16 cellular contexts compared by ENCODE assay signal in genomic region chr2:10564876-10565425, GRCh38.
DNase-seq lines count a peak whose midpoint lies in the region; ATAC-seq, FAIRE-seq and TF ChIP-seq lines count a peak whose summit lies in the region.
"Had no signal": no experiment of that assay in that cellular context is flagged by ENCODE, and none has a peak within 500 bp of the region (broad histone marks: within the 10 kb centered on the region; RNA-seq: fewer than 3 reads in every experiment).

No MANE protein-coding gene starts in this region.

- no peak for FAIRE-seq in K562 (lab: Jason Lieb, UNC)
- FAIRE-seq: A549 had no signal

- H3K4me1 Mint-ChIP-seq in activated CD8-positive, alpha-beta memory T cell treated with anti-CD3 and anti-CD28 coated beads, Interleukin-2, amount 10 ng/mL, durations not matched to agents 7 days and 5 days = peaks cover 12% of the 10 kb centered on the region
- H3K4me1 Mint-ChIP-seq: CD4-positive, alpha-beta memory T cell had no signal

- H3K27me3 Mint-ChIP-seq in activated CD8-positive, alpha-beta memory T cell treated with anti-CD3 and anti-CD28 coated beads, Interleukin-2, amount 10 ng/mL, durations not matched to agents 7 days and 5 days = no peaks in the 10 kb centered on the region
- H3K27me3 Mint-ChIP-seq: CD4-positive, alpha-beta memory T cell had no signal

- H4K20me1 ChIP-seq in K562 (replicated peaks; ENCODE audit: control insufficient read depth, insufficient read depth, low read length) = 0 out of 2 replicates have a peak, but pooled peaks cover 7% of the 10 kb centered on the region

- H3K4me1 ChIP-seq in K562 (replicated peaks in 1 of 2; ENCODE audit: control insufficient read depth in 2 of 2, insufficient read depth in 2 of 2, low read length in 2 of 2) (peaks cover 13 to 17% of the 10 kb centered on the region in 2 experiments), mesenchymal stem cell (ENCODE audit: control insufficient read depth, insufficient read depth, low read depth, low read length) (peaks cover 22% of the 10 kb centered on the region), ascending aorta (no peaks in the 10 kb centered on the region)
- H3K4me1 ChIP-seq: A549 had no signal

- H2BK12ac ChIP-seq in mesenchymal stem cell (ENCODE audit: low read length in 2 of 2) = no peak overlapping the region

- TF ChIP-seq CTCF in K562 (IDR thresholded peaks at IDR 0.05 in 2 of 3, conservative IDR thresholded peaks at IDR 0.05 in 1 of 3; ENCODE audit: insufficient read depth in 2 of 3, low read depth in 1 of 3, low read length in 3 of 3) (no peak), ascending aorta (IDR thresholded peaks at IDR 0.05) (no peak)

- no peak overlapping the region for H2BK5ac ChIP-seq in mesenchymal stem cell (ENCODE audit: low read depth, low read length, poor library complexity, severe bottlenecking)

- H3K9ac ChIP-seq in K562 (ENCODE audit: insufficient read depth in 1 of 2, low read depth in 2 of 2, low read length in 2 of 2) = no peak overlapping the region
- H3K9ac ChIP-seq in mesenchymal stem cell (ENCODE audit: low read length) = no peak overlapping the region

- H3K36me3 ChIP-seq in K562 (ENCODE audit: control insufficient read depth, insufficient read depth, low read length) = peaks cover 18% of the 10 kb centered on the region; the same call in 1 of the 3 replicates
- H3K36me3 ChIP-seq in mesenchymal stem cell (ENCODE audit: control insufficient read depth in 1 of 2, insufficient read depth in 2 of 2, low read depth in 1 of 2, low read length in 2 of 2) = peaks cover 17 to 29% of the 10 kb centered on the region in 2 experiments
- H3K36me3 ChIP-seq in ascending aorta = peaks cover 18 to 27% of the 10 kb centered on the region in 2 donors

- WGBS in K562 (ENCODE audit: insufficient coverage, low coverage, missing lambda C conversion rate) = 81% methylated on average over 6 of the region's 6 CpGs
- 89% methylated on average over 6 of the region's 6 CpGs for WGBS in mesenchymal stem cell

- CTCF ChIA-PET in activated CD8-positive, alpha-beta memory T cell treated with anti-CD3 and anti-CD28 coated beads, Interleukin-2, amount 10 ng/mL, durations not matched to agents 7 days and 5 days (lab: Charles Lee) = interaction anchor here (0.6 kb wide), 1 partner anchor 110 kb away, joined by 3 read pairs; no protein-coding TSS in a partner anchor
- CTCF ChIA-PET in K562 (lab: Yijun Ruan, JAX; ENCODE audit: low intra/inter-chr PET ratio) = no interaction called here

- H2AK5ac ChIP-seq in mesenchymal stem cell (ENCODE audit: low read length, severe bottlenecking) = no peak overlapping the region

- no peaks in the 10 kb centered on the region for H3K79me2 ChIP-seq in K562 (ENCODE audit: control insufficient read depth, insufficient read depth, low read length)

- H3K18ac ChIP-seq in mesenchymal stem cell (ENCODE audit: low read depth in 1 of 2, low read length in 2 of 2) = no peak overlapping the region

- in situ Hi-C loops in K562 (cut with MboI) = no loop called here

- TF ChIP-seq RAD21 in K562 (CRISPR knock-in tag; conservative IDR thresholded peaks at IDR 0.05 in 1 of 2, IDR thresholded peaks at IDR 0.05 in 1 of 2) = no peak

- peaks cover 6% of the 10 kb centered on the region for H3K79me1 ChIP-seq in mesenchymal stem cell (replicated peaks; ENCODE audit: low read length, poor library complexity, severe bottlenecking)

- POLR2A ChIA-PET in K562 (lab: Yijun Ruan, JAX) = interaction anchor here (0.9 to 1.6 kb wide), 3 partner anchors 12 to 118 kb away, joined by 3 to 4 read pairs (median 4); no protein-coding TSS in a partner anchor

- intact Hi-C loops in K562 (cut with micrococcal nuclease) = no loop called here
- intact Hi-C loops in ascending aorta (cut with DNase I) = no loop called here

- H3K27me3 ChIP-seq in K562 (ENCODE audit: control insufficient read depth in 2 of 2, insufficient read depth in 2 of 2, low read length in 2 of 2) = no peaks in the 10 kb centered on the region
- H3K27me3 ChIP-seq in mesenchymal stem cell (ENCODE audit: control insufficient read depth in 1 of 2, insufficient read depth in 1 of 2, low read length in 2 of 2) = no peaks in the 10 kb centered on the region
- H3K27me3 ChIP-seq in ascending aorta = no peaks in the 10 kb centered on the region

- no TSS peak for BruUV-seq in K562 (replicated peaks; lab: Mats Ljungman, UMichigan)

- no peak overlapping the region for H3K23ac ChIP-seq in mesenchymal stem cell (ENCODE audit: low read length in 2 of 2)

- no peak overlapping the region for H4K8ac ChIP-seq in mesenchymal stem cell (ENCODE audit: low read length)

- TF ChIP-seq EP300 in K562 (IDR thresholded peaks at IDR 0.05; ENCODE audit: low read length) = no peak

- H3K4me3 Mint-ChIP-seq in activated CD8-positive, alpha-beta memory T cell treated with anti-CD3 and anti-CD28 coated beads, Interleukin-2, amount 10 ng/mL, durations not matched to agents 7 days and 5 days = no peak overlapping the region
- H3K4me3 Mint-ChIP-seq: CD4-positive, alpha-beta memory T cell; HFFc6 had no signal

- H3K14ac ChIP-seq in mesenchymal stem cell (ENCODE audit: low read length in 2 of 2) = no peak overlapping the region

- no peak overlapping the region for H2BK120ac ChIP-seq in mesenchymal stem cell (ENCODE audit: low read depth, low read length)

- H3K9me1 ChIP-seq in K562 (ENCODE audit: control insufficient read depth, insufficient read depth, low read length) = peaks cover 3% of the 10 kb centered on the region

- H3K4me2 ChIP-seq in K562 (ENCODE audit: insufficient read depth, low read length) = no peak overlapping the region
- no peak overlapping the region for H3K4me2 ChIP-seq in mesenchymal stem cell (ENCODE audit: low read length, poor library complexity, severe bottlenecking)
- H3K4me2 ChIP-seq: A549 had no signal

- H4K91ac ChIP-seq in mesenchymal stem cell (ENCODE audit: low read length) = no peak overlapping the region

- H3K27ac Mint-ChIP-seq in activated CD8-positive, alpha-beta memory T cell treated with anti-CD3 and anti-CD28 coated beads, Interleukin-2, amount 10 ng/mL, durations not matched to agents 7 days and 5 days = no peak overlapping the region
- H3K27ac Mint-ChIP-seq: HFFc6 had no signal

- no peaks in the 10 kb centered on the region for H3K9me3 Mint-ChIP-seq in activated CD8-positive, alpha-beta memory T cell treated with anti-CD3 and anti-CD28 coated beads, Interleukin-2, amount 10 ng/mL, durations not matched to agents 7 days and 5 days (ENCODE audit: low read depth)
- H3K9me3 Mint-ChIP-seq: CD4-positive, alpha-beta memory T cell; HFFc6 had no signal

- H3K4ac ChIP-seq in mesenchymal stem cell (ENCODE audit: low read depth in 1 of 2, low read length in 2 of 2) = no peak overlapping the region

- H3K9me3 ChIP-seq in K562 (replicated peaks; ENCODE audit: control insufficient read depth, insufficient read depth, low read depth, low read length) = no peaks in the 10 kb centered on the region; the same call in 1 of the 2 replicates
- peaks cover 7% of the 10 kb centered on the region for H3K9me3 ChIP-seq in mesenchymal stem cell (ENCODE audit: control insufficient read depth, low read length)
- H3K9me3 ChIP-seq in ascending aorta = no peaks in the 10 kb centered on the region
- H3K9me3 ChIP-seq: A549 had no signal

- H3K4me3 ChIP-seq in K562 = no peak overlapping the region
- H3K4me3 ChIP-seq in mesenchymal stem cell (ENCODE audit: insufficient read depth in 1 of 2, low read depth in 1 of 2, low read length in 2 of 2) = no peak overlapping the region
- no peak overlapping the region for H3K4me3 ChIP-seq in ascending aorta
- H3K4me3 ChIP-seq: A549 had no signal

- peaks cover 2% of the 10 kb centered on the region for H3K36me3 Mint-ChIP-seq in activated CD8-positive, alpha-beta memory T cell treated with anti-CD3 and anti-CD28 coated beads, Interleukin-2, amount 10 ng/mL, durations not matched to agents 7 days and 5 days

- no peak for TF ChIP-seq POLR2A in K562 (conservative IDR thresholded peaks at IDR 0.05)

- no peak for ATAC-seq in activated CD8-positive, alpha-beta memory T cell treated with anti-CD3 and anti-CD28 coated beads, Interleukin-2, amount 10 ng/mL, durations not matched to agents 7 days and 5 days
- ATAC-seq in K562 (no peak), GM18511 (IDR thresholded peaks at IDR 0.05; ENCODE audit: unreplicated experiment) (no peak)
- ATAC-seq: A549, Panc1, Right ventricle myocardium inferior had no signal

- no peak overlapping the region for H2BK15ac ChIP-seq in mesenchymal stem cell (ENCODE audit: low read depth, poor library complexity, severe bottlenecking)

- H2AFZ ChIP-seq in K562 (ENCODE audit: low read depth, low read length) = no peak overlapping the region
- no peak overlapping the region for H2AFZ ChIP-seq in mesenchymal stem cell (ENCODE audit: low read depth, low read length)

- H3K27ac ChIP-seq in K562 (ENCODE audit: extremely low read depth, low read depth, low read length) (no peak overlapping the region), mesenchymal stem cell (ENCODE audit: low read length, poor library complexity, severe bottlenecking) (peak overlapping the region; percentile 21), ascending aorta (no peak overlapping the region)
- H3K27ac ChIP-seq: A549 had no signal

- peak; percentile 26 for DNase-seq in activated CD8-positive, alpha-beta memory T cell treated with anti-CD3 and anti-CD28 coated beads for 24 hours
- no peak for DNase-seq in activated CD8-positive, alpha-beta memory T cell treated with anti-CD3 and anti-CD28 coated beads, Interleukin-2, amount 10 ng/mL, durations not matched to agents 7 days and 5 days
- DNase-seq in K562 (ENCODE audit: extremely low read depth in 1 of 4, low spot score in 3 of 4) = no peak
- no peak for DNase-seq in mesenchymal stem cell
- DNase-seq in ascending aorta (ENCODE audit: low spot score in 2 of 2) = no peak
- no peak for DNase-seq in activated T-cell treated with anti-CD3 and anti-CD28 coated beads for 4 hours
- DNase-seq: CD4-positive, alpha-beta memory T cell; HFFc6; KG1; NCI-H1092 treated with DMSO at 0.1 percent for 48 hours; NCI-H1694; NCI-H748 treated with DMSO at 0.1 percent for 48 hours had no signal

TF ChIP-seq in K562, 482 proteins besides CTCF, POLR2A, EP300 and RAD21 (continues in another document):
- TF ChIP-seq YY1 (IDR thresholded peaks at IDR 0.05; ENCODE audit: borderline replicate concordance in 1 of 3, control insufficient read depth in 1 of 3, extremely low read depth in 1 of 3, insufficient read depth in 3 of 3, insufficient read length in 1 of 3, insufficient replicate concordance in 2 of 3, low read depth in 1 of 3, low read length in 2 of 3) (peak in 2 of 3 experiments; percentile 27 to 73), HOXB6 (CRISPR knock-in tag; IDR thresholded peaks at IDR 0.05; ENCODE audit: borderline replicate concordance) (no peak), ZNF174 (CRISPR knock-in tag; IDR thresholded peaks at IDR 0.05) (no peak), KLF6 (CRISPR knock-in tag; IDR thresholded peaks at IDR 0.05; ENCODE audit: borderline replicate concordance) (no peak), ZBTB7A (IDR thresholded peaks at IDR 0.05; ENCODE audit: borderline replicate concordance, control insufficient read depth, low read depth, low read length) (no peak), RBM39 (optimal IDR thresholded peaks at IDR 0.05; ENCODE audit: low read depth, low read length) (no peak)
